2 cellular contexts compared by ENCODE assay signal in genomic region chr19:10979950-10980349, GRCh38.
TF ChIP-seq lines count a peak whose summit lies in the region.

No MANE protein-coding gene starts in this region.

TF ChIP-seq in GM23338, 12 proteins besides CTCF, POLR2A, EP300 and RAD21:
- TF ChIP-seq EZH2phosphoT487 (IDR thresholded peaks at IDR 0.05; ENCODE audit: unreplicated experiment) (no peak), ZNF462 (CRISPR knock-in tag; IDR thresholded peaks at IDR 0.05) (no peak), ZNF331 (CRISPR knock-in tag; IDR thresholded peaks at IDR 0.05; ENCODE audit: low read depth) (no peak), STAT1 (IDR thresholded peaks at IDR 0.05; ENCODE audit: unreplicated experiment) (no peak), ETS1 (IDR thresholded peaks at IDR 0.05) (no peak), NANOG (IDR thresholded peaks at IDR 0.05; ENCODE audit: borderline replicate concordance) (no peak), REST (IDR thresholded peaks at IDR 0.05; ENCODE audit: unreplicated experiment) (no peak), JUNB (IDR thresholded peaks at IDR 0.05; ENCODE audit: unreplicated experiment) (no peak), ZNF114 (CRISPR knock-in tag; IDR thresholded peaks at IDR 0.05) (no peak), EZH2 (IDR thresholded peaks at IDR 0.05; ENCODE audit: low read depth, unreplicated experiment) (no peak), POLR2AphosphoS5 (IDR thresholded peaks at IDR 0.05; ENCODE audit: low read depth) (no peak), CREB1 (CRISPR knock-in tag; IDR thresholded peaks at IDR 0.05; ENCODE audit: low read depth) (no peak)
TF ChIP-seq in GM23338: peak in this region for 0.

TF ChIP-seq in H1, 55 proteins besides CTCF, POLR2A, EP300 and RAD21:
- TF ChIP-seq SP2 (IDR thresholded peaks at IDR 0.05; ENCODE audit: low read length) (no peak), SRF (IDR thresholded peaks at IDR 0.05; ENCODE audit: low read depth, low read length) (no peak), NANOG (IDR thresholded peaks at IDR 0.05; ENCODE audit: insufficient read depth, low read depth, low read length, poor library complexity, severe bottlenecking) (no peak), GABPA (IDR thresholded peaks at IDR 0.05; ENCODE audit: borderline replicate concordance, insufficient read depth, low read length) (no peak), TEAD4 (IDR thresholded peaks at IDR 0.05; ENCODE audit: low read depth, low read length) (no peak), ASH2L (IDR thresholded peaks at IDR 0.05; ENCODE audit: low read length) (no peak), BACH1 (IDR thresholded peaks at IDR 0.05; ENCODE audit: low read length) (no peak), YY1 (IDR thresholded peaks at IDR 0.05; ENCODE audit: low read depth, low read length) (no peak), CBX8 (IDR thresholded peaks at IDR 0.05; ENCODE audit: borderline replicate concordance, low read depth, low read length) (no peak), CBX5 (IDR thresholded peaks at IDR 0.05; ENCODE audit: low read depth, low read length) (no peak), MAFK (IDR thresholded peaks at IDR 0.05; ENCODE audit: low read depth, low read length) (no peak), RBBP5 (IDR thresholded peaks at IDR 0.05; ENCODE audit: borderline replicate concordance, low read depth, low read length) (no peak), KDM4A (IDR thresholded peaks at IDR 0.05; ENCODE audit: low read depth, low read length, severe bottlenecking) (no peak)
TF ChIP-seq in H1: peak in this region for 0.
